In the genomic region with DNA sequence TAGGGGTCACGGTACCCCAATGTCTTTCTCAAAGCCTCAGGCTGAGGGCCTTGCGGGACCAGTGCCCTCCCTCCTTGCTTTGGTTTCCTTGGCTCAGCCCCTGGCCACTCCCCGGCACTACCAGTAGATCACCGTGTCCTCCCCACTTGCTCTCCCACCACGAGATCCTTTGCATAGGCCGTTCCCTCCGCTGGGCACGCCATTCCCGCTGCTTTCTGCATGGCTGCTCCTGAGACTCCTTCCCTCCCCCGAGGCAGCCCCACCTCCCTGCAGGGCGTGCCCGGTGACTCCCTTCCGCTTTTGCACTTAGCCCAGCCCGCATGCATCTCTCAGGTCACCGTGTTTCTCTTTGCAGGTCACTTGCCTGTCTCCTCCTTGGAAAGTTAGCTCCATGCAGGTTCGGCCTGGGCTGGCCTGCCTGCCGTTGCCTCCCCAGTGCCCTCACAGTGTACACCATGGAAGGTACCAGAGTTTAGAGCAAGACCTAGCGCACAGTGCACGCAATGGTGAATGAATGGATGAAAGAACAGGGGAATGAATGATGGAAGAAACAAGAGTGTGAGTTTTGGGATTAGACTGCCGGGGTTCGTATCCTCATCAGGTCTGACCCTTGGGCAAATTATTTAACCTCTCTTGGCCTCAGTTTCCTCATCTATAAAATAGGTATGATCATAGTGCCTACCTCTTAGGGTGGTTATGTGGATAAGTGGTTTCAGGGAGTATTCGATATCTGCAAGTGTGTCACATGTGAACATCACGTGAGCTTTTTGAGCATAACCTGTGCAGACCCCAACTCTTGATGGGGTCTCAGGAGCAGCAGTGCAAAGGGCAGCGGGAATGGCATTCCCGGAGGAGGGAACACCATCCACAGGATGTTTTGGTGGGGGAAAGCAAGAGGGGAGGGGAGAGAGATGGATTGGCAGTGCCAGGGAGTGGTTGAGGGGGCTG, we compare ENCODE assay signal across 8 cellular contexts.
A peak's percentile ranks its signal among the peaks of the same experiment; 100 is the strongest.
DNase-seq lines count a peak whose midpoint lies in the region; ATAC-seq and TF ChIP-seq lines count a peak whose summit lies in the region.

No MANE protein-coding gene starts in this region.

- H3K9me3 Mint-ChIP-seq in dendritic cell treated with granulocyte-macrophage colony-stimulating factor and Interleukin-4, amounts not matched to agents 40 ng/mL and 50 ng/mL, for 4 days: peaks cover 12% of the 10 kb centered on the region
- peaks cover 9% of the 10 kb centered on the region for H3K9me3 Mint-ChIP-seq in neural crest cell
- H3K9me3 Mint-ChIP-seq in effector memory CD8-positive, alpha-beta T cell: peaks cover 5 to 11% of the 10 kb centered on the region in 2 donors

- H2AFZ ChIP-seq in GM23248: no peak overlapping the region

- TF ChIP-seq POLR2A in NB4 (IDR thresholded peaks at IDR 0.05; ENCODE audit: extremely low read depth, insufficient read length): no peak

- H3F3A ChIP-seq in GM23248 (ENCODE audit: insufficient read depth): no peaks in the 10 kb centered on the region

- DNase-seq in ELF-1 (ENCODE audit: low read depth, low spot score) (peak; percentile 71), NB4 (ENCODE audit: low read depth) (peak; percentile 76), neural crest cell (ENCODE audit: low read depth, low spot score) (no peak), GM13976 (ENCODE audit: low spot score) (no peak), GM23248 (no peak)
- DNase-seq in effector memory CD8-positive, alpha-beta T cell: no peak
- no peak for DNase-seq in stimulated activated CD4-positive, alpha-beta T cell treated with anti-CD3 and anti-CD28 coated beads, Interleukin-15, amount 100 ng/mL, for 24 hours

- H3K36me3 Mint-ChIP-seq in dendritic cell treated with granulocyte-macrophage colony-stimulating factor and Interleukin-4, amounts not matched to agents 40 ng/mL and 50 ng/mL, for 4 days (ENCODE audit: low read depth): no peaks in the 10 kb centered on the region
- peaks cover 11% of the 10 kb centered on the region for H3K36me3 Mint-ChIP-seq in neural crest cell (ENCODE audit: low read depth)
- H3K36me3 Mint-ChIP-seq in effector memory CD8-positive, alpha-beta T cell (ENCODE audit: insufficient read depth): peaks cover 35% of the 10 kb centered on the region

- in situ Hi-C loops in GM13976 (cut with MboI; ENCODE audit: low sequenced_read_pairs, unreplicated experiment): no loop called here
- in situ Hi-C loops in GM23248 (cut with MboI): no loop called here

- H3K27me3 ChIP-seq in GM23248 (replicated peaks; ENCODE audit: insufficient read depth): no peaks in the 10 kb centered on the region

- H3K79me2 ChIP-seq in GM23248 (ENCODE audit: insufficient read depth): no peaks in the 10 kb centered on the region

- no peak overlapping the region for H3K27ac ChIP-seq in GM23248

- H3K4me3 ChIP-seq in NB4 (ENCODE audit: low read depth, low read length) (no peak overlapping the region), GM23248 (no peak overlapping the region)

- no peak overlapping the region for H3K4me2 ChIP-seq in GM23248 (ENCODE audit: unreplicated experiment)

- 85 to 86% methylated on average over 24 to 25 of the region's 25 CpGs for WGBS in GM23248 (ENCODE audit: low coverage in 1 of 2, low lambda C conversion rate in 2 of 2, missing lambda C conversion rate in 2 of 2), 2 experiments

- H3K27me3 Mint-ChIP-seq in dendritic cell treated with granulocyte-macrophage colony-stimulating factor and Interleukin-4, amounts not matched to agents 40 ng/mL and 50 ng/mL, for 4 days: peaks cover 22% of the 10 kb centered on the region
- no peaks in the 10 kb centered on the region for H3K27me3 Mint-ChIP-seq in neural crest cell (ENCODE audit: low read depth)
- peaks cover 7 to 27% of the 10 kb centered on the region in 2 donors for H3K27me3 Mint-ChIP-seq in effector memory CD8-positive, alpha-beta T cell

- H3K4me3 Mint-ChIP-seq in dendritic cell treated with granulocyte-macrophage colony-stimulating factor and Interleukin-4, amounts not matched to agents 40 ng/mL and 50 ng/mL, for 4 days: peak overlapping the region; percentile 24
- H3K4me3 Mint-ChIP-seq in neural crest cell: no peak overlapping the region
- no peak overlapping the region for H3K4me3 Mint-ChIP-seq in effector memory CD8-positive, alpha-beta T cell

- no peaks in the 10 kb centered on the region for H3K36me3 ChIP-seq in GM23248 (ENCODE audit: low read depth)

- intact Hi-C loops in dendritic cell treated with granulocyte-macrophage colony-stimulating factor and Interleukin-4, amounts not matched to agents 40 ng/mL and 50 ng/mL, for 4 days (cut with micrococcal nuclease): no loop called here

- H3K9ac ChIP-seq in GM23248: no peak overlapping the region

- ATAC-seq in effector memory CD8-positive, alpha-beta T cell (replicated peaks): no peak

- peaks cover 36% of the 10 kb centered on the region for H3K4me1 Mint-ChIP-seq in dendritic cell treated with granulocyte-macrophage colony-stimulating factor and Interleukin-4, amounts not matched to agents 40 ng/mL and 50 ng/mL, for 4 days (ENCODE audit: low read depth)
- peaks cover 62% of the 10 kb centered on the region for H3K4me1 Mint-ChIP-seq in neural crest cell
- peaks cover 16 to 23% of the 10 kb centered on the region in 2 donors for H3K4me1 Mint-ChIP-seq in effector memory CD8-positive, alpha-beta T cell (ENCODE audit: low read depth in 2 of 2)

- H3K27ac Mint-ChIP-seq in dendritic cell treated with granulocyte-macrophage colony-stimulating factor and Interleukin-4, amounts not matched to agents 40 ng/mL and 50 ng/mL, for 4 days: peak overlapping the region; percentile 58
- H3K27ac Mint-ChIP-seq in neural crest cell (ENCODE audit: unreplicated experiment): peak overlapping the region; percentile 14
- peak overlapping the region in 1 of 2 donors; percentile 75 for H3K27ac Mint-ChIP-seq in effector memory CD8-positive, alpha-beta T cell

- no peaks in the 10 kb centered on the region for H4K20me1 ChIP-seq in GM23248 (ENCODE audit: insufficient read depth)

- no peaks in the 10 kb centered on the region for H3K4me1 ChIP-seq in GM23248 (ENCODE audit: insufficient read depth)

- H3K9me2 ChIP-seq in GM23248 (ENCODE audit: insufficient read depth): no peaks in the 10 kb centered on the region

- no peaks in the 10 kb centered on the region for H3K9me3 ChIP-seq in GM23248 (ENCODE audit: low read depth)

- TF ChIP-seq CTCF in NB4 (IDR thresholded peaks at IDR 0.05; ENCODE audit: low read depth, low read length) (no peak), neural crest cell (conservative IDR thresholded peaks at IDR 0.05) (no peak), GM13976 (IDR thresholded peaks at IDR 0.05; ENCODE audit: borderline replicate concordance, control extremely low read depth, extremely low read depth, insufficient read depth, missing control alignments) (no peak)

Comparison
In these comparisons a context has a peak if more than half of its experiments do, and no peak if none do; other contexts are left out.
1. DNase-seq: peak in ELF-1 (single experiment) and NB4 (single experiment); none in neural crest cell (single experiment), effector memory CD8-positive, alpha-beta T cell (0 of 3), stimulated activated CD4-positive, alpha-beta T cell treated with anti-CD3 and anti-CD28 coated beads, Interleukin-15, amount 100 ng/mL, for 24 hours (single experiment), GM13976 (single experiment) and GM23248 (single experiment).